Comparison of ENCODE assay signal across 7 cellular contexts in genomic region chr19:48674921-48675824, GRCh38. TPM values are rescaled to one million over a fixed set of nuclear protein-coding genes. Genes with fewer than 3 reads are reported as not detected.
DNase-seq lines count a peak whose midpoint lies in the region; ATAC-seq, FAIRE-seq and TF ChIP-seq lines count a peak whose summit lies in the region.

No MANE protein-coding gene starts in this region.

- 24 to 26% methylated on average over 21 to 28 of the region's 28 CpGs for WGBS in body of pancreas, 2 donors

- TF ChIP-seq POLR2A in GM12891 (IDR thresholded peaks at IDR 0.05; ENCODE audit: low read depth, low read length) (no peak), body of pancreas (IDR thresholded peaks at IDR 0.05) (no peak)

- H3K4me1 ChIP-seq in body of pancreas, result peaks cover 28% of the 10 kb centered on the region
- H3K4me1 ChIP-seq in skeletal muscle tissue (ENCODE audit: control insufficient read depth in 3 of 3, insufficient read depth in 3 of 3, low read length in 3 of 3), result peaks cover 10 to 11% (median 10%) of the 10 kb centered on the region in 3 donors

- H3K9ac ChIP-seq in skeletal muscle tissue (ENCODE audit: low read depth in 1 of 3, low read length in 3 of 3), result peak overlapping the region; percentile 33 to 68 (median 38)

- ATAC-seq in body of pancreas, result peak; percentile 77
- ATAC-seq in GM21381 (IDR thresholded peaks at IDR 0.05; ENCODE audit: unreplicated experiment), result no peak

- no peaks in the 10 kb centered on the region for H3K36me3 ChIP-seq in body of pancreas (replicated peaks in 1 of 2; ENCODE audit: insufficient read depth in 1 of 2, low read depth in 2 of 2)
- H3K36me3 ChIP-seq in skeletal muscle tissue (ENCODE audit: control insufficient read depth in 3 of 3, insufficient read depth in 3 of 3, low read length in 3 of 3), result no peaks in the 10 kb centered on the region

- peak; percentile 96 for DNase-seq in GM12891 (ENCODE audit: insufficient read length, low spot score)
- peak; percentile 55 for DNase-seq in NCI-H2107 treated with DMSO at 0.1 percent for 48 hours (lab: John Stamatoyannopoulos, UW; ENCODE audit: unreplicated experiment)
- peak; percentile 75 for DNase-seq in UCSD-AML1 (lab: John Stamatoyannopoulos, UW; ENCODE audit: unreplicated experiment)
- peak; percentile 87 to 91 (median 90) for DNase-seq in body of pancreas
- DNase-seq in iPS DF 4.7 (ENCODE audit: extremely low read depth, low spot score), result peak; percentile 78

- peak; percentile 78 to 91 (median 85) for TF ChIP-seq CTCF in body of pancreas (IDR thresholded peaks at IDR 0.05)

- H3K9me3 ChIP-seq in body of pancreas (no peaks in the 10 kb centered on the region), skeletal muscle tissue (ENCODE audit: control insufficient read depth in 3 of 3, low read length in 3 of 3) (no peaks in the 10 kb centered on the region)

- H3K27me3 ChIP-seq in body of pancreas (no peaks in the 10 kb centered on the region), skeletal muscle tissue (ENCODE audit: control insufficient read depth in 3 of 3, insufficient read depth in 3 of 3, low read length in 3 of 3) (no peaks in the 10 kb centered on the region)

- H3K27ac ChIP-seq in body of pancreas (no peak overlapping the region), skeletal muscle tissue (ENCODE audit: low read depth, low read length) (no peak overlapping the region)

- FAIRE-seq in GM12891 (lab: Jason Lieb, UNC), result peak; percentile 82

- no peak overlapping the region for H3K4me3 ChIP-seq in body of pancreas
- H3K4me3 ChIP-seq in skeletal muscle tissue (ENCODE audit: low read length in 3 of 3), result peak overlapping the region in 2 of 3 donors; percentile 27 to 52

- intact Hi-C loops in body of pancreas (cut with DNase I), result no loop called here

TF ChIP-seq in GM12891, 5 proteins besides CTCF, POLR2A, EP300 and RAD21:
- TF ChIP-seq SPI1 (IDR thresholded peaks at IDR 0.05; ENCODE audit: low read depth, low read length) (no peak), PAX5 (IDR thresholded peaks at IDR 0.05; ENCODE audit: insufficient read depth, low read length, severe bottlenecking) (no peak), TAF1 (IDR thresholded peaks at IDR 0.05; ENCODE audit: low read depth, low read length) (no peak), POU2F2 (IDR thresholded peaks at IDR 0.05; ENCODE audit: low read depth, low read length) (no peak), POLR2AphosphoS5 (IDR thresholded peaks at IDR 0.05; ENCODE audit: low read depth, low read length) (no peak)

RNA-seq across cellular contexts. Expression of gene NTN5, which starts 2.4 kb away (rescaled TPM):
- polyA plus RNA-seq in GM12891 (2012; ENCODE audit: low read depth, missing spikeins), result 0.04 TPM
- total RNA-seq in body of pancreas, result not detected
- under 0.01 TPM for total RNA-seq in skeletal muscle tissue

RNA-seq across cellular contexts. Expression of gene FUT2, which starts 20.6 kb away (rescaled TPM):
- polyA plus RNA-seq in GM12891 (2012; ENCODE audit: low read depth, missing spikeins), result 0.17 TPM
- total RNA-seq in body of pancreas (1 to 10 TPM; 2.0 to 3.4 TPM), skeletal muscle tissue (not detected)

RNA-seq across cellular contexts. Expression of gene CA11, which starts 29.2 kb away (rescaled TPM):
- polyA plus RNA-seq in GM12891 (2012; ENCODE audit: low read depth, missing spikeins), result 9.8 TPM
- total RNA-seq in body of pancreas (1 to 10 TPM in 1 of 2 donors, not detected in 1; 2.9 TPM), skeletal muscle tissue (3.7 TPM)

RNA-seq across cellular contexts. Expression of gene DBP, which starts 38.0 kb away (rescaled TPM):
- 6.5 TPM for polyA plus RNA-seq in GM12891 (2012; ENCODE audit: low read depth, missing spikeins)
- total RNA-seq in body of pancreas, result 1 to 10 TPM; 2.0 to 4.9 TPM
- 6.8 TPM for total RNA-seq in skeletal muscle tissue

RNA-seq across cellular contexts. Expression of gene MAMSTR, which starts 44.4 kb away (rescaled TPM):
- polyA plus RNA-seq in GM12891 (2012; ENCODE audit: low read depth, missing spikeins), result 0.17 TPM
- total RNA-seq in body of pancreas (1 to 10 TPM in 1 of 2 donors, under 1 TPM in 1; 0.26 to 7.3 TPM), skeletal muscle tissue (5.2 TPM)

Comparison
In these comparisons a context has a peak if more than half of its experiments do, and no peak if none do; other contexts are left out.
1. H3K4me3 ChIP-seq: peak in skeletal muscle tissue (2 of 3); none in body of pancreas (0 of 2).
2. Peak in every context shown above with its lines, with median percentiles within 50 percentile points of each other: DNase-seq.